24 cellular contexts compared by ENCODE assay signal in the genomic region with DNA sequence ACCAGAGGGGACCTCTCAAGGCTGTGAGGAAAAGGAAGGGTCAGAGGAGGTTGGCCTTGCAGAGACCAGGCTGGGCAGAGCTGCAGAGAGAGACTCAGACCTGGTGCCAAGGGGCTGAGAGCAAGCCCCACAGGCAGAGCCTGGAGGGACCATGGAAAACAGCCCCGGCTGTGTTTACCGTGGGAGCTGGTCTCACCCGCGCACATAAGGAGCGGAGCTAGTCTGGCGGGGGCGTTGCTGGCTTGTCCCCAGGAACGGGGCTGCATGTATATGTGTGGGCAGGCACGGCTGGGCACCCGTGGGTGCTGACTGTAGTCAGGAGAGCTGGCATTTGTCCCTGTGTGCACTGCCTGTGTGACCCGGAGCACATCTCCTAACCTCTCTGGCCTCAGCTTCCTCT. TPM values are rescaled to one million over a fixed set of nuclear protein-coding genes. Genes with fewer than 3 reads are reported as not detected.
DNase-seq lines count a peak whose midpoint lies in the region; ATAC-seq and TF ChIP-seq lines count a peak whose summit lies in the region.
"Had no signal": no experiment of that assay in that cellular context is flagged by ENCODE, and none has a peak within 500 bp of the region (broad histone marks: within the 10 kb centered on the region; RNA-seq: fewer than 3 reads in every experiment).

No MANE protein-coding gene starts in this region.

- DNase-seq in cardiac septum (ENCODE audit: low spot score) (peak; percentile 54), Right ventricle myocardium inferior (ENCODE audit: missing footprints) (no peak), ecto neural progenitor cell (ENCODE audit: low spot score) (peak; percentile 37), mesenteric fat pad (ENCODE audit: low spot score) (peak; percentile 89), testis (peak; percentile 25), RKO (ENCODE audit: low spot score) (no peak), SHP77 treated with DMSO at 0.1 percent for 48 hours (lab: John Stamatoyannopoulos, UW) (no peak), DMS 273 (lab: John Stamatoyannopoulos, UW; ENCODE audit: unreplicated experiment) (no peak)
- DNase-seq: CD4-positive, CD25-positive, alpha-beta regulatory T cell; GM23248; H9; HFFc6; NCI-H1092; NCI-H1417 treated with DMSO at 0.1 percent for 48 hours; NCI-H187; NCI-H2081 treated with DMSO at 0.1 percent for 48 hours; NCI-H2171; NCI-H226; NCI-H510A; NCI-H69; SJCRH30 had no signal

- no peaks in the 10 kb centered on the region for H3K4me1 ChIP-seq in testis
- H3K4me1 ChIP-seq: SJCRH30 had no signal

- no peak for ATAC-seq in Right ventricle myocardium inferior
- ATAC-seq: SK-N-SH treated with all-trans-retinoic acid at 6 μM for 48 hours had no signal

- no peaks in the 10 kb centered on the region for H3K27me3 ChIP-seq in testis
- H3K27me3 ChIP-seq: BLaER1 had no signal

- 60 to 68% methylated on average over 1 to 11 of the region's 11 CpGs for WGBS in testis, 2 donors

- TF ChIP-seq CTCF in testis (IDR thresholded peaks at IDR 0.05), result no peak

- no peak overlapping the region for H3K4me3 ChIP-seq in testis
- H3K4me3 ChIP-seq: BLaER1, GM23248, SJCRH30 had no signal

- H3K9me3 ChIP-seq in testis, result no peaks in the 10 kb centered on the region
- H3K9me3 ChIP-seq: BLaER1, SJCRH30 had no signal

- TF ChIP-seq POLR2A in testis (IDR thresholded peaks at IDR 0.05), result no peak

- no peak overlapping the region for H3K27ac ChIP-seq in testis
- H3K27ac ChIP-seq: BLaER1, GM23248, SJCRH30 had no signal

- H3K36me3 ChIP-seq in testis (ENCODE audit: low read depth, missing control alignments), result no peaks in the 10 kb centered on the region
- H3K36me3 ChIP-seq: BLaER1, SJCRH30 had no signal

- intact Hi-C loops in cardiac septum (cut with DNase I) (no loop called here), Right ventricle myocardium inferior (cut with DNase I) (no loop called here), testis (cut with DNase I; ENCODE audit: low total_unique reads) (no loop called here)

RNA-seq across cellular contexts. Expression of gene C4orf50, which starts 45.7 kb away (rescaled TPM):
- total RNA-seq in cardiac septum, result 0.03 TPM
- not detected for total RNA-seq in Right ventricle myocardium inferior
- not detected for total RNA-seq in mesenteric fat pad
- 1 to 10 TPM; 1.8 to 2.7 TPM for total RNA-seq in testis
- 1.1 TPM for polyA plus RNA-seq in testis (ENCODE audit: insufficient read depth, low read depth, low replicate concordance)
- total RNA-seq: GM23248, HFFc6, HT-29, SJCRH30 had no signal
- polyA plus RNA-seq: GM23248 had no signal

Comparison
In these comparisons a context has a peak if more than half of its experiments do, and no peak if none do; other contexts are left out.
1. DNase-seq: peak in cardiac septum (single experiment), ecto neural progenitor cell (single experiment), mesenteric fat pad (single experiment) and testis (single experiment); none in Right ventricle myocardium inferior (single experiment), RKO (single experiment), SHP77 treated with DMSO at 0.1 percent for 48 hours (single experiment) and DMS 273 (single experiment).